In genomic region chr10:126302831-126303230, GRCh38 we compare ENCODE assay signal across 13 cellular contexts.
A peak's percentile ranks its signal among the peaks of the same experiment; 100 is the strongest.
DNase-seq lines count a peak whose midpoint lies in the region; TF ChIP-seq lines count a peak whose summit lies in the region.
"Had no signal": no experiment of that assay in that cellular context is flagged by ENCODE, and none has a peak within 500 bp of the region (broad histone marks: within the 10 kb centered on the region; RNA-seq: fewer than 3 reads in every experiment).

No MANE protein-coding gene starts in this region.

- no peaks in the 10 kb centered on the region for H3K27me3 ChIP-seq in ovary

- TF ChIP-seq EP300 in ovary (IDR thresholded peaks at IDR 0.05): no peak

- H3K9me3 ChIP-seq in ovary: no peaks in the 10 kb centered on the region

- peak overlapping the region in 1 of 2 donors; percentile 3 for H3K27ac ChIP-seq in ovary

- no peak overlapping the region for H3K4me3 ChIP-seq in ovary

- H3K36me3 ChIP-seq in ovary: no peaks in the 10 kb centered on the region

- H3K4me1 ChIP-seq in ovary (ENCODE audit: insufficient read depth): peaks cover 14% of the 10 kb centered on the region

- peak; percentile 47 for DNase-seq in EH (ENCODE audit: low read depth)
- DNase-seq in NCI-H146 treated with DMSO at 0.1 percent for 48 hours (lab: John Stamatoyannopoulos, UW; ENCODE audit: unreplicated experiment): peak; percentile 3
- DNase-seq in fibroblast of gingiva (ENCODE audit: low read depth): peak; percentile 19
- DNase-seq in ovary: peak in 1 of 5 donors; percentile 34
- no peak for DNase-seq in SIG-M5 treated with dmso at 0.1 percent for 504 hours (lab: John Stamatoyannopoulos, UW; ENCODE audit: unreplicated experiment)
- no peak for DNase-seq in activated T-cell treated with anti-CD3 and anti-CD28 coated beads, Interleukin-2, amount 50 U/mL, for 1 hour
- DNase-seq in RPMI8226: no peak
- no peak for DNase-seq in activated CD8-positive, alpha-beta memory T cell treated with anti-CD3 and anti-CD28 coated beads, Interleukin-2, amount 50 U/mL, for 4 hours
- DNase-seq: activated T-cell treated with anti-CD3 and anti-CD28 coated beads for 4 hours; effector memory CD4-positive, alpha-beta T cell; NCI-H510A treated with DMSO at 0.1 percent for 48 hours; SIG-M5; stimulated activated CD4-positive, alpha-beta T cell treated with anti-CD3 and anti-CD28 coated beads, Interleukin-4, amount 100 ng/mL, for 24 hours had no signal

- TF ChIP-seq CTCF in ovary (IDR thresholded peaks at IDR 0.05): peak in 2 of 3 donors; percentile 10 to 42

- TF ChIP-seq POLR2A in ovary (IDR thresholded peaks at IDR 0.05): no peak

- intact Hi-C loops in ovary (cut with DNase I): loop anchor here in 1 of 4 donors (2.0 kb wide), 1 partner anchor 320 kb away; no protein-coding TSS in a partner anchor

- WGBS in ovary, 3 donors: 65 to 85% (median 81%) methylated on average over 3 of the region's 3 CpGs

Comparison
In these comparisons a context has a peak if more than half of its experiments do, and no peak if none do; other contexts are left out.
1. DNase-seq: peak in EH (single experiment), NCI-H146 treated with DMSO at 0.1 percent for 48 hours (single experiment) and fibroblast of gingiva (single experiment); none in SIG-M5 treated with dmso at 0.1 percent for 504 hours (single experiment), activated T-cell treated with anti-CD3 and anti-CD28 coated beads, Interleukin-2, amount 50 U/mL, for 1 hour (single experiment), RPMI8226 (single experiment) and activated CD8-positive, alpha-beta memory T cell treated with anti-CD3 and anti-CD28 coated beads, Interleukin-2, amount 50 U/mL, for 4 hours (single experiment).